In genomic region chr1:99537886-99538617, GRCh38 we compare ENCODE assay signal across 28 cellular contexts.
A peak's percentile ranks its signal among the peaks of the same experiment; 100 is the strongest.
DNase-seq lines count a peak whose midpoint lies in the region; ATAC-seq, FAIRE-seq and TF ChIP-seq lines count a peak whose summit lies in the region.
"Had no signal": no experiment of that assay in that cellular context is flagged by ENCODE, and none has a peak within 500 bp of the region (broad histone marks: within the 10 kb centered on the region; RNA-seq: fewer than 3 reads in every experiment).

No MANE protein-coding gene starts in this region.

- H3K79me2 ChIP-seq in HepG2 (ENCODE audit: insufficient read depth, low read length) = no peaks in the 10 kb centered on the region
- no peaks in the 10 kb centered on the region for H3K79me2 ChIP-seq in astrocyte (ENCODE audit: insufficient read depth, low read length)
- H3K79me2 ChIP-seq in trophoblast cell (ENCODE audit: control insufficient read depth, insufficient read depth, low read length, poor library complexity) = no peaks in the 10 kb centered on the region

- H3K23ac ChIP-seq in trophoblast cell (ENCODE audit: low read length) = no peak overlapping the region

- H2BK120ac ChIP-seq in trophoblast cell (ENCODE audit: insufficient read depth, low read length, poor library complexity) = no peak overlapping the region

- H2BK5ac ChIP-seq in trophoblast cell (ENCODE audit: low read depth, low read length, poor library complexity) = no peak overlapping the region

- no peak overlapping the region for H4K91ac ChIP-seq in trophoblast cell (ENCODE audit: low read depth, low read length)

- no peaks in the 10 kb centered on the region for H3K79me1 ChIP-seq in trophoblast cell (ENCODE audit: low read length)

- H4K12ac ChIP-seq in trophoblast cell (ENCODE audit: low read depth, low read length) = no peak overlapping the region

- no peak overlapping the region for H4K8ac ChIP-seq in trophoblast cell (ENCODE audit: low read depth, low read length)

- POLR2A ChIA-PET in HepG2 (lab: Yijun Ruan, JAX) = no interaction called here
- POLR2A ChIA-PET in WTC11 (lab: Charles Lee) = no interaction called here

- H3K27me3 Mint-ChIP-seq in astrocyte (ENCODE audit: low read depth, unreplicated experiment) (no peaks in the 10 kb centered on the region), WTC11 (ENCODE audit: low read depth) (peaks cover 3% of the 10 kb centered on the region; the same call in 1 of the 2 replicates)

- H3K4me2 ChIP-seq in HepG2 (ENCODE audit: low read depth, low read length) = no peak overlapping the region
- H3K4me2 ChIP-seq in astrocyte (ENCODE audit: low read length) = no peak overlapping the region
- H3K4me2 ChIP-seq in trophoblast cell (ENCODE audit: low read length) = no peak overlapping the region

- H3K36me3 ChIP-seq in liver (ENCODE audit: control insufficient read depth in 4 of 4, insufficient read depth in 3 of 4, low read depth in 1 of 4, low read length in 3 of 4) (no peaks in the 10 kb centered on the region), HepG2 (replicated peaks in 1 of 2; ENCODE audit: control insufficient read depth in 1 of 2, insufficient read depth in 2 of 2, low read length in 2 of 2) (no peaks in the 10 kb centered on the region), astrocyte (ENCODE audit: insufficient read depth, low read length) (no peaks in the 10 kb centered on the region), trophoblast cell (ENCODE audit: control insufficient read depth in 1 of 2, insufficient read depth in 2 of 2, low read length in 2 of 2) (no peaks in the 10 kb centered on the region)
- H3K36me3 ChIP-seq: MG63 had no signal

- ATAC-seq in HepG2 (no peak), WTC11 (no peak), GM19324 (IDR thresholded peaks at IDR 0.05; ENCODE audit: low FRiP score, unreplicated experiment) (no peak)
- ATAC-seq: CD8-positive, alpha-beta T cell; K562 had no signal

- H3K9me3 ChIP-seq in liver (ENCODE audit: control insufficient read depth in 4 of 4, low read length in 3 of 4) (no peaks in the 10 kb centered on the region), HepG2 (ENCODE audit: low read length) (no peaks in the 10 kb centered on the region), astrocyte (ENCODE audit: insufficient read depth, low read depth, low read length) (no peaks in the 10 kb centered on the region), trophoblast cell (ENCODE audit: insufficient read depth, low read depth, low read length) (no peaks in the 10 kb centered on the region)
- H3K9me3 ChIP-seq: Caco-2, MG63 had no signal

- no peak overlapping the region for H3K18ac ChIP-seq in trophoblast cell (ENCODE audit: low read length)

- H3K27me3 ChIP-seq in liver (ENCODE audit: control insufficient read depth in 4 of 4, insufficient read depth in 4 of 4, low read length in 3 of 4) (no peaks in the 10 kb centered on the region), HepG2 (ENCODE audit: control insufficient read depth in 1 of 2, insufficient read depth in 2 of 2, low read length in 2 of 2) (no peaks in the 10 kb centered on the region), astrocyte (ENCODE audit: insufficient read depth, low read length) (no peaks in the 10 kb centered on the region), trophoblast cell (ENCODE audit: insufficient read depth, low read length) (no peaks in the 10 kb centered on the region)
- H3K27me3 ChIP-seq: MG63 had no signal

- in situ Hi-C loops in HepG2 (cut with HindIII; ENCODE audit: extremely low pct_ligation_motif_present, low pct_unique_long_range_greater_than_20kb) = no loop called here

- no peaks in the 10 kb centered on the region for H3K4me1 Mint-ChIP-seq in astrocyte (ENCODE audit: low read depth, unreplicated experiment)
- H3K4me1 Mint-ChIP-seq in WTC11 = peaks cover 22% of the 10 kb centered on the region

- no peak overlapping the region for H3K14ac ChIP-seq in trophoblast cell (ENCODE audit: low read length)

- CTCF ChIA-PET in HepG2 (lab: Yijun Ruan, JAX; ENCODE audit: low intra/inter-chr PET ratio, low total read pairs) = no interaction called here
- CTCF ChIA-PET in WTC11 (lab: Charles Lee) = interaction anchor here (1.0 kb wide), 1 partner anchor 11 kb away, joined by 3 read pairs; no protein-coding TSS in a partner anchor

- no peak for TF ChIP-seq EP300 in HepG2 (IDR thresholded peaks at IDR 0.05; ENCODE audit: low read depth in 2 of 2, low read length in 2 of 2)
- TF ChIP-seq EP300 in HepG2 (CRISPR knock-in tag; IDR thresholded peaks at IDR 0.05; ENCODE audit: borderline replicate concordance) = no peak

- H4K20me1 ChIP-seq in HepG2 (ENCODE audit: insufficient read depth, low read length) (no peaks in the 10 kb centered on the region), astrocyte (ENCODE audit: insufficient read depth, low read length) (no peaks in the 10 kb centered on the region)

- H3K4me3 ChIP-seq in liver (ENCODE audit: low read depth in 1 of 3, low read length in 3 of 3) = no peak overlapping the region
- no peak overlapping the region for H3K4me3 ChIP-seq in HepG2 (replicated peaks in 1 of 3; ENCODE audit: insufficient read depth in 1 of 3, low read depth in 2 of 3, low read length in 3 of 3)
- H3K4me3 ChIP-seq in astrocyte (ENCODE audit: insufficient read depth, low read depth, low read length) = no peak overlapping the region
- no peak overlapping the region for H3K4me3 ChIP-seq in trophoblast cell (ENCODE audit: low read depth, low read length)
- H3K4me3 ChIP-seq: K562, MG63, SK-N-MC had no signal

- H3K4me3 Mint-ChIP-seq in astrocyte (ENCODE audit: unreplicated experiment) (no peak overlapping the region), WTC11 (no peak overlapping the region)
- H3K4me3 Mint-ChIP-seq: CD8-positive, alpha-beta T cell had no signal

- TF ChIP-seq RAD21 in liver (IDR thresholded peaks at IDR 0.05) (no peak), HepG2 (CRISPR knock-in tag; IDR thresholded peaks at IDR 0.05) (no peak)

- H3K36me3 Mint-ChIP-seq in astrocyte (ENCODE audit: low read depth, unreplicated experiment) = no peaks in the 10 kb centered on the region
- peaks cover 9% of the 10 kb centered on the region for H3K36me3 Mint-ChIP-seq in WTC11
- H3K36me3 Mint-ChIP-seq: CD8-positive, alpha-beta T cell had no signal

- H2AFZ ChIP-seq in HepG2 (ENCODE audit: low read length) (no peak overlapping the region), astrocyte (ENCODE audit: low read depth, low read length) (no peak overlapping the region), trophoblast cell (ENCODE audit: insufficient read depth, low read length, poor library complexity) (no peak overlapping the region)

- WGBS in liver = 26% methylated on average over 5 of the region's 5 CpGs
- 27% methylated on average over 5 of the region's 5 CpGs for WGBS in HepG2 (ENCODE audit: low lambda C conversion rate)
- no CpG with 5 or more reads among the region's 5 CpGs for WGBS in trophoblast cell (ENCODE audit: extremely low coverage, insufficient coverage, insufficient read length)

- TF ChIP-seq CTCF in liver (IDR thresholded peaks at IDR 0.05; ENCODE audit: low read depth, low read length, missing input control) (no peak), HepG2 (CRISPR knock-in tag; IDR thresholded peaks at IDR 0.05) (no peak), astrocyte (IDR thresholded peaks at IDR 0.05; ENCODE audit: insufficient read depth, low read depth, low read length) (no peak), WTC11 (IDR thresholded peaks at IDR 0.05) (no peak)

- no peak overlapping the region for H3K4ac ChIP-seq in trophoblast cell (ENCODE audit: low read depth, low read length)

- no peak overlapping the region for H2AK5ac ChIP-seq in trophoblast cell (ENCODE audit: low read length)

- no peak overlapping the region for H3K27ac Mint-ChIP-seq in astrocyte (ENCODE audit: unreplicated experiment)
- H3K27ac Mint-ChIP-seq in WTC11 = no peak overlapping the region
- H3K27ac Mint-ChIP-seq: CD8-positive, alpha-beta T cell had no signal

- H3K27ac ChIP-seq in liver (ENCODE audit: low read depth in 1 of 2, low read length in 2 of 2) = no peak overlapping the region
- H3K27ac ChIP-seq in HepG2 (ENCODE audit: extremely low read length, insufficient read depth, low read length) = no peak overlapping the region
- no peak overlapping the region for H3K27ac ChIP-seq in astrocyte (ENCODE audit: low read depth, low read length)
- no peak overlapping the region for H3K27ac ChIP-seq in trophoblast cell (ENCODE audit: low read depth, low read length)
- H3K27ac ChIP-seq: SK-N-MC had no signal

- H3K4me1 ChIP-seq in liver (ENCODE audit: control insufficient read depth in 4 of 4, insufficient read depth in 4 of 4, low read length in 3 of 4) (peaks cover 0 to 6% (median 1%) of the 10 kb centered on the region in 4 donors), HepG2 (ENCODE audit: insufficient read depth, low read length) (peaks cover 18% of the 10 kb centered on the region), astrocyte (ENCODE audit: insufficient read depth, low read length) (no peaks in the 10 kb centered on the region), trophoblast cell (ENCODE audit: control insufficient read depth in 1 of 2, insufficient read depth in 2 of 2, low read length in 2 of 2) (no peaks in the 10 kb centered on the region)
- H3K4me1 ChIP-seq: Caco-2 had no signal

- no TSS peak for BruUV-seq in HepG2 (replicated peaks; lab: Mats Ljungman, UMichigan)

- H3K9ac ChIP-seq in liver (ENCODE audit: low read depth in 1 of 2, low read length in 2 of 2) = no peak overlapping the region
- H3K9ac ChIP-seq in HepG2 (ENCODE audit: insufficient read depth, low read depth, low read length) = no peak overlapping the region
- H3K9ac ChIP-seq in astrocyte (ENCODE audit: low read length) = no peak overlapping the region
- H3K9ac ChIP-seq in trophoblast cell (ENCODE audit: low read length) = no peak overlapping the region

- DNase-seq in HepG2 (ENCODE audit: low spot score) (no peak), astrocyte (ENCODE audit: low read depth) (no peak), trophoblast cell (peak; percentile 15 to 88), WTC11 (ENCODE audit: low spot score) (no peak), globus pallidus (ENCODE audit: low spot score) (no peak)
- DNase-seq: C1 segment of cervical spinal cord; Caco-2; CD8-positive, alpha-beta T cell; DND-41; MG63; NCI-H1092; NCI-H1417 treated with DMSO at 0.1 percent for 48 hours; NCI-H1694 treated with DMSO at 0.1 percent for 48 hours; NCI-H2081; NCI-H2171; NCI-H226; NCI-H510A; NCI-H69; SIG-M5 had no signal

- H3K9me3 Mint-ChIP-seq in astrocyte (ENCODE audit: unreplicated experiment) = peaks cover 6% of the 10 kb centered on the region
- peaks cover 14% of the 10 kb centered on the region for H3K9me3 Mint-ChIP-seq in WTC11
- H3K9me3 Mint-ChIP-seq: CD8-positive, alpha-beta T cell had no signal

- H2BK12ac ChIP-seq in trophoblast cell (ENCODE audit: low read length) = no peak overlapping the region

- FAIRE-seq in HepG2 (lab: Jason Lieb, UNC) (no peak), astrocyte (lab: Jason Lieb, UNC) (peak; percentile 66)
- FAIRE-seq: A204.1, GM12892, GM19239, H54, K562, RCC 7860 had no signal

- intact Hi-C loops in HepG2 (cut with micrococcal nuclease; ENCODE audit: unreplicated experiment) = no loop called here

- no peak for TF ChIP-seq POLR2A in HepG2 (IDR thresholded peaks at IDR 0.05; ENCODE audit: insufficient read depth in 1 of 2, low read depth in 2 of 2, low read length in 2 of 2)

TF ChIP-seq in liver, 16 proteins besides CTCF, POLR2A, EP300 and RAD21 (continues in another document):
- no peak for TF ChIP-seq JUND (IDR thresholded peaks at IDR 0.05)

TF ChIP-seq in WTC11, 78 proteins besides CTCF, POLR2A, EP300 and RAD21 (continues in another document):
- no peak for TF ChIP-seq ETV6 (CRISPR knock-in tag; IDR thresholded peaks at IDR 0.05)
- no peak for TF ChIP-seq ZNF423 (CRISPR knock-in tag; IDR thresholded peaks at IDR 0.05)
- TF ChIP-seq FOXK1 (CRISPR knock-in tag; IDR thresholded peaks at IDR 0.05) = no peak

Comparison
In these comparisons a context has a peak if more than half of its experiments do, and no peak if none do; other contexts are left out.
1. DNase-seq: peak in trophoblast cell (2 of 2); none in HepG2 (single experiment), astrocyte (single experiment), WTC11 (single experiment) and globus pallidus (single experiment).